In the genomic region with DNA sequence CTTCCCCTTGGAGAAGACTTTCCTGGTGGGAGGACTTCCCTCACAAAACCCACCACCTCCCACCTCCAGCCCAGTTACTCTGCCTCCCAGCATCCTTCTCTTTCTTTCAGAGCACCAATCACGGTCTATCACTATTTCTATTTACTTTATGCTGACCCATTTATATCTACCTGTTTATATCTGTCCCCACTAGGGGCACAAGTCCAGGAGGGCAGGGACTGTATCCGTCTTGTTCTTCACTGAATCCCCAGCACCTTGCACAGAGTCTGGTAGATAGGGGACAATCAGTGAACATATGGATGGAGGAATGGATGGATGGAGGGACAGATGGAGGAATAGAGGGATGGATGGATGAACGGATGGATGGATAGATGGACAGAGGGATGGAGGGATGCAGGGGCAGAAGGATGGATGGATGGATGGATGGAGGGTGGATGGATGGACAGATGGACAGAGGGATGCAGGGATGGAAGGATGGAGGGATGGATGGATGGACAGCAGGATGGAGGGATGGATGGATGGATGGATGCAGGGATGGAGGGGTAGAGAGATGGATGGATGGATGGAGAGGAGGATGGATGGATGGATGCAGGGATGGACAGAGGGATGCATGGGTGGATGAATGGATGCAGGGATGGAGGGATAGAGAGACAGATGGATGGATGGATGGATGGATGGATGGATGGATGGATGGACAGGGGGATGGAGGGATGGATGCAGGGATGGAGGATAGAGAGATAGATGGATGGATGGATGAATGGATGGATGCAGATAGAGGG, we compare ENCODE assay signal across 20 cellular contexts. TPM values are rescaled to one million over a fixed set of nuclear protein-coding genes. Genes with fewer than 3 reads are reported as not detected.
A peak's percentile ranks its signal among the peaks of the same experiment; 100 is the strongest.
DNase-seq lines count a peak whose midpoint lies in the region; FAIRE-seq and TF ChIP-seq lines count a peak whose summit lies in the region.
"Had no signal": no experiment of that assay in that cellular context is flagged by ENCODE, and none has a peak within 500 bp of the region (broad histone marks: within the 10 kb centered on the region; RNA-seq: fewer than 3 reads in every experiment).

No MANE protein-coding gene starts in this region.

- FAIRE-seq in astrocyte (lab: Jason Lieb, UNC), result no peak

- H4K8ac ChIP-seq in neuronal stem cell (ENCODE audit: low read depth, low read length), result peak overlapping the region; percentile 20

- H3K18ac ChIP-seq in neuronal stem cell (ENCODE audit: low read length), result no peak overlapping the region

- H3K9me3 ChIP-seq in astrocyte (ENCODE audit: insufficient read depth, low read depth, low read length) (no peaks in the 10 kb centered on the region), neuronal stem cell (replicated peaks in 1 of 2; ENCODE audit: control insufficient read depth in 2 of 2, insufficient read depth in 1 of 2, low read depth in 1 of 2, low read length in 2 of 2) (no peaks in the 10 kb centered on the region)
- H3K9me3 ChIP-seq: colonic mucosa had no signal

- WGBS in neuronal stem cell (ENCODE audit: extremely low coverage in 2 of 2, insufficient read length in 2 of 2, insufficient replicate concordance in 1 of 2), 2 donors, result no CpG with 5 or more reads among the region's 3 CpGs

- H3K9ac ChIP-seq in astrocyte (ENCODE audit: low read length), result no peak overlapping the region
- peak overlapping the region; percentile 35 for H3K9ac ChIP-seq in neuronal stem cell (ENCODE audit: low read depth, low read length, poor library complexity)

- no peak overlapping the region for H4K91ac ChIP-seq in neuronal stem cell (ENCODE audit: low read depth, low read length, poor library complexity)

- no peaks in the 10 kb centered on the region for H3K4me1 ChIP-seq in astrocyte (ENCODE audit: insufficient read depth, low read length)
- H3K4me1 ChIP-seq in neuronal stem cell (ENCODE audit: control insufficient read depth in 2 of 2, insufficient read depth in 1 of 2, low read depth in 1 of 2, low read length in 2 of 2), result no peaks in the 10 kb centered on the region
- H3K4me1 ChIP-seq: colonic mucosa had no signal

- no peaks in the 10 kb centered on the region for H3K79me1 ChIP-seq in neuronal stem cell (ENCODE audit: low read depth, low read length)

- H3K4me3 Mint-ChIP-seq in HFFc6, result no peak overlapping the region
- H3K4me3 Mint-ChIP-seq in astrocyte (ENCODE audit: unreplicated experiment), result no peak overlapping the region
- H3K4me3 Mint-ChIP-seq: immature natural killer cell; memory B cell; natural killer cell; T-helper 1 cell treated with Interleukin-12 subunit alpha and Interleukin-12 subunit beta and Interleukin-4 antibody, amounts not matched to agents 30 μg/mL and 1 μg/mL, for 36 hours had no signal

- H3K14ac ChIP-seq in neuronal stem cell (ENCODE audit: low read length), result no peak overlapping the region

- H3K36me3 Mint-ChIP-seq in HFFc6 (ENCODE audit: low read depth), result no peaks in the 10 kb centered on the region
- no peaks in the 10 kb centered on the region for H3K36me3 Mint-ChIP-seq in astrocyte (ENCODE audit: low read depth, unreplicated experiment)
- H3K36me3 Mint-ChIP-seq: immature natural killer cell, memory B cell, natural killer cell had no signal

- H3K79me2 ChIP-seq in astrocyte (ENCODE audit: insufficient read depth, low read length), result no peaks in the 10 kb centered on the region

- H3K4ac ChIP-seq in neuronal stem cell (ENCODE audit: low read length), result no peak overlapping the region

- H3K23ac ChIP-seq in neuronal stem cell (ENCODE audit: low read depth, low read length, poor library complexity), result no peak overlapping the region

- H2AFZ ChIP-seq in astrocyte (ENCODE audit: low read depth, low read length) (no peak overlapping the region), neuronal stem cell (ENCODE audit: low read length) (no peak overlapping the region)

- H3K4me2 ChIP-seq in astrocyte (ENCODE audit: low read length) (no peak overlapping the region), neuronal stem cell (ENCODE audit: insufficient read depth, low read length, poor library complexity, severe bottlenecking) (no peak overlapping the region)

- no peak overlapping the region for H2BK12ac ChIP-seq in neuronal stem cell (ENCODE audit: low read length)

- peak; percentile 39; the same call in 1 of the 2 replicates for TF ChIP-seq CTCF in HFFc6 (IDR thresholded peaks at IDR 0.05)
- TF ChIP-seq CTCF in astrocyte (IDR thresholded peaks at IDR 0.05; ENCODE audit: insufficient read depth, low read depth, low read length), result peak; percentile 9

- H3K27ac ChIP-seq in astrocyte (ENCODE audit: low read depth, low read length), result no peak overlapping the region
- no peak overlapping the region for H3K27ac ChIP-seq in neuronal stem cell (replicated peaks; ENCODE audit: low read length)
- H3K27ac ChIP-seq: colonic mucosa, RWPE1 had no signal

- H2BK120ac ChIP-seq in neuronal stem cell (ENCODE audit: low read depth, low read length), result no peak overlapping the region

- H3K4me3 ChIP-seq in astrocyte (ENCODE audit: insufficient read depth, low read depth, low read length) (no peak overlapping the region), neuronal stem cell (ENCODE audit: low read length in 2 of 2) (peak overlapping the region in 1 of 2 donors; percentile 4)
- H3K4me3 ChIP-seq: colonic mucosa had no signal

- H2BK15ac ChIP-seq in neuronal stem cell (ENCODE audit: low read length), result no peak overlapping the region

- H3K4me1 Mint-ChIP-seq in HFFc6 (ENCODE audit: low read depth) (no peaks in the 10 kb centered on the region), astrocyte (ENCODE audit: low read depth, unreplicated experiment) (no peaks in the 10 kb centered on the region)
- H3K4me1 Mint-ChIP-seq: immature natural killer cell, memory B cell, natural killer cell had no signal

- DNase-seq in ELR (ENCODE audit: low read depth), result peak; percentile 22
- DNase-seq in HFFc6, result no peak
- DNase-seq in astrocyte (ENCODE audit: low read depth), result no peak
- no peak for DNase-seq in neuronal stem cell (ENCODE audit: low spot score)
- DNase-seq in SIG-M5 (lab: John Stamatoyannopoulos, UW), result no peak
- DNase-seq in stimulated activated CD4-positive, alpha-beta T cell treated with anti-CD3 and anti-CD28 coated beads, Interleukin-2, amount 100 ng/mL, for 24 hours, result no peak
- no peak for DNase-seq in Ammon's horn (ENCODE audit: low spot score)
- DNase-seq: activated effector memory CD4-positive, alpha-beta T cell treated with Interleukin-2 at 50 U/mL for 16 hours; amygdala; colonic mucosa; EL; erythroblast; immature natural killer cell; natural killer cell; NCI-H187; NCI-H748 treated with DMSO at 0.1 percent for 48 hours had no signal

- H3K36me3 ChIP-seq in astrocyte (ENCODE audit: insufficient read depth, low read length) (no peaks in the 10 kb centered on the region), neuronal stem cell (replicated peaks in 1 of 2; ENCODE audit: control insufficient read depth in 2 of 2, insufficient read depth in 2 of 2, low read length in 2 of 2) (no peaks in the 10 kb centered on the region)
- H3K36me3 ChIP-seq: colonic mucosa had no signal

- H3K27me3 ChIP-seq in astrocyte (ENCODE audit: insufficient read depth, low read length) (peaks cover 51% of the 10 kb centered on the region), neuronal stem cell (ENCODE audit: control insufficient read depth in 3 of 3, insufficient read depth in 3 of 3, low read depth in 1 of 3, low read length in 3 of 3) (peaks cover 0 to 33% (median 0%) of the 10 kb centered on the region in 3 experiments)
- H3K27me3 ChIP-seq: colonic mucosa had no signal

- H3K27ac Mint-ChIP-seq in HFFc6 (no peak overlapping the region), astrocyte (ENCODE audit: unreplicated experiment) (no peak overlapping the region)
- H3K27ac Mint-ChIP-seq: immature natural killer cell; memory B cell; natural killer cell; T-helper 1 cell treated with Interleukin-12 subunit alpha and Interleukin-12 subunit beta and Interleukin-4 antibody, amounts not matched to agents 30 μg/mL and 1 μg/mL, for 36 hours had no signal

- H3K27me3 Mint-ChIP-seq in HFFc6 (ENCODE audit: insufficient read depth) (peaks cover 65% of the 10 kb centered on the region), astrocyte (ENCODE audit: low read depth, unreplicated experiment) (peaks cover 70% of the 10 kb centered on the region)

- H4K20me1 ChIP-seq in astrocyte (ENCODE audit: insufficient read depth, low read length), result no peaks in the 10 kb centered on the region

- no peaks in the 10 kb centered on the region for H3K9me3 Mint-ChIP-seq in HFFc6
- no peaks in the 10 kb centered on the region for H3K9me3 Mint-ChIP-seq in astrocyte (ENCODE audit: unreplicated experiment)
- H3K9me3 Mint-ChIP-seq: immature natural killer cell; natural killer cell; T-helper 1 cell treated with Interleukin-12 subunit alpha and Interleukin-12 subunit beta and Interleukin-4 antibody, amounts not matched to agents 30 μg/mL and 1 μg/mL, for 36 hours had no signal

- H2AK5ac ChIP-seq in neuronal stem cell (ENCODE audit: low read depth, low read length), result no peak overlapping the region

- H2BK5ac ChIP-seq in neuronal stem cell (ENCODE audit: low read length), result no peak overlapping the region

RNA-seq across cellular contexts. Expression of gene C1QB, which starts 5.5 kb away (rescaled TPM):
- total RNA-seq in HFFc6 (2021; fragmentation: NEBNext Ultra II Directional; extraction: Animal tissue kit (Norgen Biotek cat#: 25700)), result not detected
- total RNA-seq in astrocyte, result not detected in 2 replicates
- polyA plus RNA-seq in neuronal stem cell (2013, experiment 1 of 2), result not detected
- not detected for polyA plus RNA-seq in neuronal stem cell (2013, experiment 2 of 2)
- total RNA-seq: glomerular endothelial cell had no signal
- polyA plus RNA-seq: immature natural killer cell had no signal

RNA-seq across cellular contexts. Expression of gene C1QC, which starts 15.1 kb away (rescaled TPM):
- not detected for total RNA-seq in HFFc6 (2021; fragmentation: NEBNext Ultra II Directional; extraction: Animal tissue kit (Norgen Biotek cat#: 25700))
- not detected in 2 replicates for total RNA-seq in astrocyte
- polyA plus RNA-seq in neuronal stem cell (2013, experiment 1 of 2), result not detected
- not detected for polyA plus RNA-seq in neuronal stem cell (2013, experiment 2 of 2)
- total RNA-seq: glomerular endothelial cell had no signal
- polyA plus RNA-seq: immature natural killer cell had no signal

RNA-seq across cellular contexts. Expression of gene C1QA, which starts 22.1 kb away (rescaled TPM):
- total RNA-seq in HFFc6 (2021; fragmentation: NEBNext Ultra II Directional; extraction: Animal tissue kit (Norgen Biotek cat#: 25700)), result not detected
- total RNA-seq in astrocyte, result not detected in 2 replicates
- polyA plus RNA-seq in neuronal stem cell (2013, experiment 1 of 2), result not detected
- not detected for polyA plus RNA-seq in neuronal stem cell (2013, experiment 2 of 2)
- total RNA-seq: glomerular endothelial cell had no signal
- polyA plus RNA-seq: immature natural killer cell had no signal

RNA-seq across cellular contexts. Expression of gene EPHB2, which starts 52.1 kb away (rescaled TPM):
- total RNA-seq in HFFc6 (2021; fragmentation: NEBNext Ultra II Directional; extraction: Animal tissue kit (Norgen Biotek cat#: 25700)), result 10 to 100 TPM; 13.1 to 36.4 (median 30.9) TPM
- total RNA-seq in astrocyte, result 7.5 and 8.4 TPM in 2 replicates
- polyA plus RNA-seq in neuronal stem cell (2013, experiment 1 of 2), result 25.3 TPM
- polyA plus RNA-seq in neuronal stem cell (2013, experiment 2 of 2), result 26.4 TPM
- polyA plus RNA-seq: immature natural killer cell had no signal
